10 cellular contexts compared by ENCODE assay signal in genomic region chr18:31610841-31611240, GRCh38. TPM values are rescaled to one million over a fixed set of nuclear protein-coding genes. Genes with fewer than 3 reads are reported as not detected.
DNase-seq lines count a peak whose midpoint lies in the region; ATAC-seq and TF ChIP-seq lines count a peak whose summit lies in the region.
"Had no signal": no experiment of that assay in that cellular context is flagged by ENCODE, and none has a peak within 500 bp of the region (broad histone marks: within the 10 kb centered on the region; RNA-seq: fewer than 3 reads in every experiment).

No MANE protein-coding gene starts in this region.

- no peak overlapping the region for H3K14ac ChIP-seq in neuronal stem cell (ENCODE audit: low read length)

- H3K79me1 ChIP-seq in neuronal stem cell (ENCODE audit: low read depth, low read length), result no peaks in the 10 kb centered on the region

- H3K4me1 Mint-ChIP-seq in endodermal cell, result peaks cover 43% of the 10 kb centered on the region

- peak; percentile 3 for DNase-seq in NCI-H2171 (lab: John Stamatoyannopoulos, UW)
- DNase-seq in endodermal cell, result peak; percentile 91
- DNase-seq in neuronal stem cell (ENCODE audit: low spot score), result peak; percentile 17
- DNase-seq in AG20443 (ENCODE audit: low spot score), result no peak
- DNase-seq in posterior cingulate gyrus, result no peak
- no peak for DNase-seq in GM13976 (ENCODE audit: low spot score)
- no peak for DNase-seq in hepatic stellate cell (ENCODE audit: low spot score)
- DNase-seq: hippocampal formation had no signal

- H3K4me2 ChIP-seq in neuronal stem cell (ENCODE audit: insufficient read depth, low read length, poor library complexity, severe bottlenecking), result no peak overlapping the region

- no peaks in the 10 kb centered on the region for H3K27me3 ChIP-seq in endodermal cell (ENCODE audit: control insufficient read depth, insufficient read depth, low read length, poor library complexity, severe bottlenecking)
- H3K27me3 ChIP-seq in neuronal stem cell (ENCODE audit: control insufficient read depth in 3 of 3, insufficient read depth in 3 of 3, low read depth in 1 of 3, low read length in 3 of 3), result no peaks in the 10 kb centered on the region

- no peak overlapping the region for H2BK12ac ChIP-seq in neuronal stem cell (ENCODE audit: low read length)

- no peak overlapping the region for H2BK120ac ChIP-seq in neuronal stem cell (ENCODE audit: low read depth, low read length)

- H3K9ac ChIP-seq in endodermal cell (ENCODE audit: extremely low read depth, low read length, poor library complexity, severe bottlenecking) (no peak overlapping the region), neuronal stem cell (ENCODE audit: low read depth, low read length, poor library complexity) (no peak overlapping the region)

- H3K27ac ChIP-seq in endodermal cell (ENCODE audit: low read depth, low read length), result no peak overlapping the region
- no peak overlapping the region for H3K27ac ChIP-seq in neuronal stem cell (replicated peaks; ENCODE audit: low read length)

- H2AFZ ChIP-seq in neuronal stem cell (ENCODE audit: low read length), result peak overlapping the region; percentile 15

- H3K36me3 ChIP-seq in endodermal cell (ENCODE audit: control insufficient read depth, insufficient read depth, low read length) (no peaks in the 10 kb centered on the region), neuronal stem cell (replicated peaks in 1 of 2; ENCODE audit: control insufficient read depth in 2 of 2, insufficient read depth in 2 of 2, low read length in 2 of 2) (no peaks in the 10 kb centered on the region)

- H3K18ac ChIP-seq in neuronal stem cell (ENCODE audit: low read length), result no peak overlapping the region

- no peak overlapping the region for H2AK5ac ChIP-seq in neuronal stem cell (ENCODE audit: low read depth, low read length)

- H3K27ac Mint-ChIP-seq in endodermal cell, result peak overlapping the region; percentile 47
- H3K27ac Mint-ChIP-seq: stimulated activated naive CD8-positive, alpha-beta T cell treated with anti-CD3 and anti-CD28 coated beads, Interleukin-15, Interleukin-2, amounts not matched to agents 100 ng/mL and 50 ng/mL, for 24 hours had no signal

- no peaks in the 10 kb centered on the region for H3K27me3 Mint-ChIP-seq in endodermal cell (ENCODE audit: insufficient read depth)

- H3K4me3 ChIP-seq in endodermal cell (ENCODE audit: low read length) (no peak overlapping the region), neuronal stem cell (ENCODE audit: low read length in 2 of 2) (no peak overlapping the region)

- peak; percentile 49 for ATAC-seq in GM19468 (IDR thresholded peaks at IDR 0.05; ENCODE audit: extremely low read depth, unreplicated experiment)

- WGBS in endodermal cell (ENCODE audit: insufficient coverage in 1 of 2, insufficient read length in 1 of 2), 2 experiments, result 19 to 50% methylated on average over 1 to 4 of the region's 4 CpGs
- no CpG with 5 or more reads among the region's 4 CpGs for WGBS in neuronal stem cell (ENCODE audit: extremely low coverage in 2 of 2, insufficient read length in 2 of 2, insufficient replicate concordance in 1 of 2), 2 donors

- no peaks in the 10 kb centered on the region for H3K9me3 Mint-ChIP-seq in endodermal cell
- H3K9me3 Mint-ChIP-seq: stimulated activated naive CD8-positive, alpha-beta T cell treated with anti-CD3 and anti-CD28 coated beads, Interleukin-15, Interleukin-2, amounts not matched to agents 100 ng/mL and 50 ng/mL, for 24 hours had no signal

- H2BK5ac ChIP-seq in neuronal stem cell (ENCODE audit: low read length), result no peak overlapping the region

- H3K4me1 ChIP-seq in endodermal cell (ENCODE audit: control insufficient read depth, insufficient read depth, low read length) (peaks cover 5% of the 10 kb centered on the region), neuronal stem cell (ENCODE audit: control insufficient read depth in 2 of 2, insufficient read depth in 1 of 2, low read depth in 1 of 2, low read length in 2 of 2) (no peaks in the 10 kb centered on the region)

- intact Hi-C loops in posterior cingulate gyrus (cut with DNase I), result no loop called here

- TF ChIP-seq CTCF in endodermal cell (conservative IDR thresholded peaks at IDR 0.05), result peak; percentile 78
- no peak for TF ChIP-seq CTCF in GM13976 (IDR thresholded peaks at IDR 0.05; ENCODE audit: borderline replicate concordance, control extremely low read depth, extremely low read depth, insufficient read depth, missing control alignments)

- no peak overlapping the region for H2BK15ac ChIP-seq in neuronal stem cell (ENCODE audit: low read length)

- in situ Hi-C loops in GM13976 (cut with MboI; ENCODE audit: low sequenced_read_pairs, unreplicated experiment), result no loop called here

- no peaks in the 10 kb centered on the region for H3K36me3 Mint-ChIP-seq in endodermal cell (ENCODE audit: low read depth)

- no peaks in the 10 kb centered on the region for H3K9me3 ChIP-seq in endodermal cell (ENCODE audit: control insufficient read depth, low read length)
- H3K9me3 ChIP-seq in neuronal stem cell (replicated peaks in 1 of 2; ENCODE audit: control insufficient read depth in 2 of 2, insufficient read depth in 1 of 2, low read depth in 1 of 2, low read length in 2 of 2), result no peaks in the 10 kb centered on the region

- H3K4me3 Mint-ChIP-seq in endodermal cell, result no peak overlapping the region
- H3K4me3 Mint-ChIP-seq: stimulated activated naive CD8-positive, alpha-beta T cell treated with anti-CD3 and anti-CD28 coated beads, Interleukin-15, Interleukin-2, amounts not matched to agents 100 ng/mL and 50 ng/mL, for 24 hours had no signal

- H3K4ac ChIP-seq in neuronal stem cell (ENCODE audit: low read length), result no peak overlapping the region

- H3K23ac ChIP-seq in neuronal stem cell (ENCODE audit: low read depth, low read length, poor library complexity), result no peak overlapping the region

- no peak overlapping the region for H4K8ac ChIP-seq in neuronal stem cell (ENCODE audit: low read depth, low read length)

- H4K91ac ChIP-seq in neuronal stem cell (ENCODE audit: low read depth, low read length, poor library complexity), result no peak overlapping the region

RNA-seq across cellular contexts. Expression of gene TTR, which starts 19.2 kb away (rescaled TPM):
- total RNA-seq in endodermal cell, result not detected
- polyA plus RNA-seq in endodermal cell (2013, experiment 1 of 2), result 13.7 TPM
- polyA plus RNA-seq in endodermal cell (2013, experiment 2 of 2), result 9.0 TPM
- polyA plus RNA-seq in neuronal stem cell (2013, experiment 1 of 2), result not detected
- polyA plus RNA-seq in neuronal stem cell (2013, experiment 2 of 2), result not detected

Comparison
In these comparisons a context has a peak if more than half of its experiments do, and no peak if none do; other contexts are left out.
1. DNase-seq: peak in NCI-H2171 (single experiment), endodermal cell (single experiment) and neuronal stem cell (single experiment); none in AG20443 (single experiment), posterior cingulate gyrus (0 of 10), GM13976 (single experiment) and hepatic stellate cell (single experiment).